ENCODE assay signal across 18 cellular contexts in genomic region chr22:46447906-46448669, GRCh38.
A peak's percentile ranks its signal among the peaks of the same experiment; 100 is the strongest.
DNase-seq lines count a peak whose midpoint lies in the region; ATAC-seq, FAIRE-seq and TF ChIP-seq lines count a peak whose summit lies in the region.
"Had no signal": no experiment of that assay in that cellular context is flagged by ENCODE, and none has a peak within 500 bp of the region (broad histone marks: within the 10 kb centered on the region; RNA-seq: fewer than 3 reads in every experiment).

No MANE protein-coding gene starts in this region.

- no peaks in the 10 kb centered on the region for H3K9me3 ChIP-seq in HEK293 (ENCODE audit: control insufficient read depth, insufficient read depth, low read depth, low read length)
- no peaks in the 10 kb centered on the region for H3K9me3 ChIP-seq in astrocyte (ENCODE audit: insufficient read depth, low read depth, low read length)
- H3K9me3 ChIP-seq in lower lobe of right lung = no peaks in the 10 kb centered on the region
- no peaks in the 10 kb centered on the region for H3K9me3 ChIP-seq in upper lobe of left lung
- H3K9me3 ChIP-seq: SJCRH30 had no signal

- H3K27me3 Mint-ChIP-seq in astrocyte (ENCODE audit: low read depth, unreplicated experiment) = peaks cover 2% of the 10 kb centered on the region
- no peaks in the 10 kb centered on the region for H3K27me3 Mint-ChIP-seq in activated CD8-positive, alpha-beta T cell treated with anti-CD3 and anti-CD28 coated beads, Interleukin-2, amount 10 ng/mL, durations not matched to agents 7 days and 5 days (ENCODE audit: low read depth)

- intact Hi-C loops in lower lobe of right lung (cut with DNase I) = no loop called here

- TF ChIP-seq CTCF in HEK293 (tag by site-specific recombination; IDR thresholded peaks at IDR 0.05) = no peak
- TF ChIP-seq CTCF in astrocyte (IDR thresholded peaks at IDR 0.05; ENCODE audit: insufficient read depth, low read depth, low read length) = no peak
- no peak for TF ChIP-seq CTCF in lower lobe of right lung (IDR thresholded peaks at IDR 0.05)
- no peak for TF ChIP-seq CTCF in upper lobe of left lung (IDR thresholded peaks at IDR 0.05)
- TF ChIP-seq CTCF in GM13977 (IDR thresholded peaks at IDR 0.05; ENCODE audit: extremely low read depth, insufficient read depth, missing control alignments) = no peak

- POLR2A ChIA-PET in HEK293 (lab: Yijun Ruan, JAX) = no interaction called here
- POLR2A ChIA-PET in activated CD8-positive, alpha-beta T cell treated with anti-CD3 and anti-CD28 coated beads, Interleukin-2, amount 10 ng/mL, durations not matched to agents 7 days and 5 days (lab: Charles Lee) = no interaction called here

- H3K4me2 ChIP-seq in astrocyte (ENCODE audit: low read length) = no peak overlapping the region
- H3K4me2 ChIP-seq: GM23338 had no signal

- H3K79me2 ChIP-seq in astrocyte (ENCODE audit: insufficient read depth, low read length) = no peaks in the 10 kb centered on the region

- in situ Hi-C loops in GM13977 (cut with MboI; ENCODE audit: low pct_unique_long_range_greater_than_20kb, low sequenced_read_pairs, unreplicated experiment) = no loop called here

- H3K9me3 Mint-ChIP-seq in astrocyte (ENCODE audit: unreplicated experiment) = no peaks in the 10 kb centered on the region
- H3K9me3 Mint-ChIP-seq in activated CD8-positive, alpha-beta T cell treated with anti-CD3 and anti-CD28 coated beads, Interleukin-2, amount 10 ng/mL, durations not matched to agents 7 days and 5 days (ENCODE audit: insufficient read depth) = no peaks in the 10 kb centered on the region
- H3K9me3 Mint-ChIP-seq: GM23338 had no signal

- FAIRE-seq in astrocyte (lab: Jason Lieb, UNC) = no peak
- FAIRE-seq: HepG2 had no signal

- H3K4me3 Mint-ChIP-seq in astrocyte (ENCODE audit: unreplicated experiment) = no peak overlapping the region
- H3K4me3 Mint-ChIP-seq in activated CD8-positive, alpha-beta T cell treated with anti-CD3 and anti-CD28 coated beads, Interleukin-2, amount 10 ng/mL, durations not matched to agents 7 days and 5 days = no peak overlapping the region
- H3K4me3 Mint-ChIP-seq: GM23338 had no signal

- 53 to 71% methylated on average over 9 to 11 of the region's 12 CpGs for WGBS in upper lobe of left lung, 2 donors

- H3K36me3 Mint-ChIP-seq in astrocyte (ENCODE audit: low read depth, unreplicated experiment) = peaks cover 2% of the 10 kb centered on the region
- no peaks in the 10 kb centered on the region for H3K36me3 Mint-ChIP-seq in activated CD8-positive, alpha-beta T cell treated with anti-CD3 and anti-CD28 coated beads, Interleukin-2, amount 10 ng/mL, durations not matched to agents 7 days and 5 days (ENCODE audit: low read depth)

- ATAC-seq in lower lobe of right lung (peak; percentile 64 to 67), upper lobe of left lung (ENCODE audit: low FRiP score in 2 of 2) (peak in 1 of 2 donors; percentile 46)
- no peak for ATAC-seq in activated CD8-positive, alpha-beta T cell treated with anti-CD3 and anti-CD28 coated beads, Interleukin-2, amount 10 ng/mL, durations not matched to agents 7 days and 5 days
- ATAC-seq: GM23338, HepG2 had no signal

- TF ChIP-seq POLR2A in upper lobe of left lung (IDR thresholded peaks at IDR 0.05) = no peak

- H3K4me1 ChIP-seq in HEK293 (ENCODE audit: control insufficient read depth, insufficient read depth, low read length) (peaks cover 14% of the 10 kb centered on the region), astrocyte (ENCODE audit: insufficient read depth, low read length) (no peaks in the 10 kb centered on the region), lower lobe of right lung (peaks cover 44% of the 10 kb centered on the region), upper lobe of left lung (peaks cover 8 to 78% (median 43%) of the 10 kb centered on the region in 4 donors)
- H3K4me1 ChIP-seq: SJCRH30 had no signal

- H3K4me1 Mint-ChIP-seq in astrocyte (ENCODE audit: low read depth, unreplicated experiment) = peaks cover 10% of the 10 kb centered on the region
- no peaks in the 10 kb centered on the region for H3K4me1 Mint-ChIP-seq in activated CD8-positive, alpha-beta T cell treated with anti-CD3 and anti-CD28 coated beads, Interleukin-2, amount 10 ng/mL, durations not matched to agents 7 days and 5 days (ENCODE audit: low read depth)

- H3K27ac Mint-ChIP-seq in astrocyte (ENCODE audit: unreplicated experiment) = peak overlapping the region; percentile 41
- no peak overlapping the region for H3K27ac Mint-ChIP-seq in activated CD8-positive, alpha-beta T cell treated with anti-CD3 and anti-CD28 coated beads, Interleukin-2, amount 10 ng/mL, durations not matched to agents 7 days and 5 days
- H3K27ac Mint-ChIP-seq: GM23338 had no signal

- H3K27me3 ChIP-seq in astrocyte (ENCODE audit: insufficient read depth, low read length) = peaks cover 6% of the 10 kb centered on the region
- no peaks in the 10 kb centered on the region for H3K27me3 ChIP-seq in lower lobe of right lung (ENCODE audit: low read depth)
- H3K27me3 ChIP-seq in upper lobe of left lung = no peaks in the 10 kb centered on the region

- H3K27ac ChIP-seq in HEK293 (ENCODE audit: extremely low read depth, low read depth, low read length) (no peak overlapping the region), astrocyte (ENCODE audit: low read depth, low read length) (no peak overlapping the region), lower lobe of right lung (peak overlapping the region; percentile 58), upper lobe of left lung (peak overlapping the region; percentile 57 to 83 (median 68))
- H3K27ac ChIP-seq: SJCRH30 had no signal

- CTCF ChIA-PET in HEK293 (lab: Yijun Ruan, JAX) = interaction anchor here (0.7 to 2.1 kb wide), 2 partner anchors 80 to 93 kb away, joined by 3 to 8 read pairs; no protein-coding TSS in a partner anchor
- CTCF ChIA-PET in activated CD8-positive, alpha-beta T cell treated with anti-CD3 and anti-CD28 coated beads, Interleukin-2, amount 10 ng/mL, durations not matched to agents 7 days and 5 days (lab: Charles Lee) = no interaction called here

- no peak for TF ChIP-seq EP300 in upper lobe of left lung (IDR thresholded peaks at IDR 0.05)

- no peak for DNase-seq in astrocyte (ENCODE audit: low read depth)
- DNase-seq in lower lobe of right lung = peak; percentile 64
- peak; percentile 43 to 64 for DNase-seq in upper lobe of left lung
- DNase-seq in activated CD8-positive, alpha-beta T cell treated with anti-CD3 and anti-CD28 coated beads, Interleukin-2, amount 10 ng/mL, durations not matched to agents 7 days and 5 days = no peak
- no peak for DNase-seq in GM13977 (ENCODE audit: low spot score)
- DNase-seq in SW 1271 (lab: John Stamatoyannopoulos, UW) = no peak
- DNase-seq: ACHN, AML-193, GF-D8, KG1, MV-4-11, NCI-H187, NCI-H2107, NCI-H524, SJCRH30 had no signal

- H4K20me1 ChIP-seq in astrocyte (ENCODE audit: insufficient read depth, low read length) = peaks cover 28% of the 10 kb centered on the region

- H3K36me3 ChIP-seq in HEK293 (ENCODE audit: control insufficient read depth in 2 of 2, insufficient read depth in 1 of 2, low read length in 2 of 2) (no peaks in the 10 kb centered on the region), astrocyte (ENCODE audit: insufficient read depth, low read length) (no peaks in the 10 kb centered on the region), lower lobe of right lung (no peaks in the 10 kb centered on the region), upper lobe of left lung (no peaks in the 10 kb centered on the region)
- H3K36me3 ChIP-seq: SJCRH30 had no signal

- no peak overlapping the region for H3K4me3 ChIP-seq in HEK293 (ENCODE audit: low read depth, low read length)
- H3K4me3 ChIP-seq in astrocyte (ENCODE audit: insufficient read depth, low read depth, low read length) = no peak overlapping the region
- no peak overlapping the region for H3K4me3 ChIP-seq in lower lobe of right lung
- H3K4me3 ChIP-seq in upper lobe of left lung = no peak overlapping the region
- H3K4me3 ChIP-seq: GM23338, SJCRH30 had no signal

- H3K9ac ChIP-seq in astrocyte (ENCODE audit: low read length) = no peak overlapping the region

- H2AFZ ChIP-seq in astrocyte (ENCODE audit: low read depth, low read length) = no peak overlapping the region
- H2AFZ ChIP-seq: GM23338 had no signal

TF ChIP-seq in HEK293, 187 proteins besides CTCF, POLR2A, EP300 and RAD21:
- TF ChIP-seq PRDM6 (tag by site-specific recombination; IDR thresholded peaks at IDR 0.05) = peak; percentile 85
- no peak for TF ChIP-seq ZFP69B (tag by site-specific recombination; IDR thresholded peaks at IDR 0.05)
- TF ChIP-seq ZNF184 (tag by site-specific recombination; IDR thresholded peaks at IDR 0.05) = no peak

Comparison
In these comparisons a context has a peak if more than half of its experiments do, and no peak if none do; other contexts are left out.
1. H3K27ac ChIP-seq: peak in lower lobe of right lung (single experiment) and upper lobe of left lung (4 of 4); none in HEK293 (single experiment) and astrocyte (single experiment).
2. DNase-seq: peak in lower lobe of right lung (single experiment) and upper lobe of left lung (2 of 2); none in astrocyte (single experiment), activated CD8-positive, alpha-beta T cell treated with anti-CD3 and anti-CD28 coated beads, Interleukin-2, amount 10 ng/mL, durations not matched to agents 7 days and 5 days (single experiment), GM13977 (single experiment) and SW 1271 (0 of 2).